1 cellular context compared by ENCODE assay signal in the genomic region with DNA sequence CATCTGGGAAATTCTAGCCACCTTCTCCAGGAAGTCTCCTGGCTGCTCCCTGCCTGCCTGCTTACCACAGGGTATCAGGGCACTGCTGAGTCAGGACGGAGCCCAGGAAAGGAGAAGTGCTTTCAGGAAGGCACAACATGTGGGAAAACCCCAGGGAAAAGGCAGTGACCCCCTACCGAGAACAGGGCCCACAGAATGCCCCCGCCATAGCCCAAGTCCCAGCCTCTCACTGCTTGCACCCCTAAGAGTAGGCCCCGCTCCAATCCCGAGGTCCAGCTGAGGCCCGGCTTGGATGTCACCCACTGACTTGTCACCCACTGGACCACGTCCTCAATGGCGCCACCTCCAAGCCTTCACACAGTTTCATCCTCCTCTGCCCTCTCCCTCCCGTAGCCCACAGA.
TF ChIP-seq lines count a peak whose summit lies in the region.

No MANE protein-coding gene starts in this region.

TF ChIP-seq in H1, 55 proteins besides CTCF, POLR2A, EP300 and RAD21:
- TF ChIP-seq, protein P1, sequence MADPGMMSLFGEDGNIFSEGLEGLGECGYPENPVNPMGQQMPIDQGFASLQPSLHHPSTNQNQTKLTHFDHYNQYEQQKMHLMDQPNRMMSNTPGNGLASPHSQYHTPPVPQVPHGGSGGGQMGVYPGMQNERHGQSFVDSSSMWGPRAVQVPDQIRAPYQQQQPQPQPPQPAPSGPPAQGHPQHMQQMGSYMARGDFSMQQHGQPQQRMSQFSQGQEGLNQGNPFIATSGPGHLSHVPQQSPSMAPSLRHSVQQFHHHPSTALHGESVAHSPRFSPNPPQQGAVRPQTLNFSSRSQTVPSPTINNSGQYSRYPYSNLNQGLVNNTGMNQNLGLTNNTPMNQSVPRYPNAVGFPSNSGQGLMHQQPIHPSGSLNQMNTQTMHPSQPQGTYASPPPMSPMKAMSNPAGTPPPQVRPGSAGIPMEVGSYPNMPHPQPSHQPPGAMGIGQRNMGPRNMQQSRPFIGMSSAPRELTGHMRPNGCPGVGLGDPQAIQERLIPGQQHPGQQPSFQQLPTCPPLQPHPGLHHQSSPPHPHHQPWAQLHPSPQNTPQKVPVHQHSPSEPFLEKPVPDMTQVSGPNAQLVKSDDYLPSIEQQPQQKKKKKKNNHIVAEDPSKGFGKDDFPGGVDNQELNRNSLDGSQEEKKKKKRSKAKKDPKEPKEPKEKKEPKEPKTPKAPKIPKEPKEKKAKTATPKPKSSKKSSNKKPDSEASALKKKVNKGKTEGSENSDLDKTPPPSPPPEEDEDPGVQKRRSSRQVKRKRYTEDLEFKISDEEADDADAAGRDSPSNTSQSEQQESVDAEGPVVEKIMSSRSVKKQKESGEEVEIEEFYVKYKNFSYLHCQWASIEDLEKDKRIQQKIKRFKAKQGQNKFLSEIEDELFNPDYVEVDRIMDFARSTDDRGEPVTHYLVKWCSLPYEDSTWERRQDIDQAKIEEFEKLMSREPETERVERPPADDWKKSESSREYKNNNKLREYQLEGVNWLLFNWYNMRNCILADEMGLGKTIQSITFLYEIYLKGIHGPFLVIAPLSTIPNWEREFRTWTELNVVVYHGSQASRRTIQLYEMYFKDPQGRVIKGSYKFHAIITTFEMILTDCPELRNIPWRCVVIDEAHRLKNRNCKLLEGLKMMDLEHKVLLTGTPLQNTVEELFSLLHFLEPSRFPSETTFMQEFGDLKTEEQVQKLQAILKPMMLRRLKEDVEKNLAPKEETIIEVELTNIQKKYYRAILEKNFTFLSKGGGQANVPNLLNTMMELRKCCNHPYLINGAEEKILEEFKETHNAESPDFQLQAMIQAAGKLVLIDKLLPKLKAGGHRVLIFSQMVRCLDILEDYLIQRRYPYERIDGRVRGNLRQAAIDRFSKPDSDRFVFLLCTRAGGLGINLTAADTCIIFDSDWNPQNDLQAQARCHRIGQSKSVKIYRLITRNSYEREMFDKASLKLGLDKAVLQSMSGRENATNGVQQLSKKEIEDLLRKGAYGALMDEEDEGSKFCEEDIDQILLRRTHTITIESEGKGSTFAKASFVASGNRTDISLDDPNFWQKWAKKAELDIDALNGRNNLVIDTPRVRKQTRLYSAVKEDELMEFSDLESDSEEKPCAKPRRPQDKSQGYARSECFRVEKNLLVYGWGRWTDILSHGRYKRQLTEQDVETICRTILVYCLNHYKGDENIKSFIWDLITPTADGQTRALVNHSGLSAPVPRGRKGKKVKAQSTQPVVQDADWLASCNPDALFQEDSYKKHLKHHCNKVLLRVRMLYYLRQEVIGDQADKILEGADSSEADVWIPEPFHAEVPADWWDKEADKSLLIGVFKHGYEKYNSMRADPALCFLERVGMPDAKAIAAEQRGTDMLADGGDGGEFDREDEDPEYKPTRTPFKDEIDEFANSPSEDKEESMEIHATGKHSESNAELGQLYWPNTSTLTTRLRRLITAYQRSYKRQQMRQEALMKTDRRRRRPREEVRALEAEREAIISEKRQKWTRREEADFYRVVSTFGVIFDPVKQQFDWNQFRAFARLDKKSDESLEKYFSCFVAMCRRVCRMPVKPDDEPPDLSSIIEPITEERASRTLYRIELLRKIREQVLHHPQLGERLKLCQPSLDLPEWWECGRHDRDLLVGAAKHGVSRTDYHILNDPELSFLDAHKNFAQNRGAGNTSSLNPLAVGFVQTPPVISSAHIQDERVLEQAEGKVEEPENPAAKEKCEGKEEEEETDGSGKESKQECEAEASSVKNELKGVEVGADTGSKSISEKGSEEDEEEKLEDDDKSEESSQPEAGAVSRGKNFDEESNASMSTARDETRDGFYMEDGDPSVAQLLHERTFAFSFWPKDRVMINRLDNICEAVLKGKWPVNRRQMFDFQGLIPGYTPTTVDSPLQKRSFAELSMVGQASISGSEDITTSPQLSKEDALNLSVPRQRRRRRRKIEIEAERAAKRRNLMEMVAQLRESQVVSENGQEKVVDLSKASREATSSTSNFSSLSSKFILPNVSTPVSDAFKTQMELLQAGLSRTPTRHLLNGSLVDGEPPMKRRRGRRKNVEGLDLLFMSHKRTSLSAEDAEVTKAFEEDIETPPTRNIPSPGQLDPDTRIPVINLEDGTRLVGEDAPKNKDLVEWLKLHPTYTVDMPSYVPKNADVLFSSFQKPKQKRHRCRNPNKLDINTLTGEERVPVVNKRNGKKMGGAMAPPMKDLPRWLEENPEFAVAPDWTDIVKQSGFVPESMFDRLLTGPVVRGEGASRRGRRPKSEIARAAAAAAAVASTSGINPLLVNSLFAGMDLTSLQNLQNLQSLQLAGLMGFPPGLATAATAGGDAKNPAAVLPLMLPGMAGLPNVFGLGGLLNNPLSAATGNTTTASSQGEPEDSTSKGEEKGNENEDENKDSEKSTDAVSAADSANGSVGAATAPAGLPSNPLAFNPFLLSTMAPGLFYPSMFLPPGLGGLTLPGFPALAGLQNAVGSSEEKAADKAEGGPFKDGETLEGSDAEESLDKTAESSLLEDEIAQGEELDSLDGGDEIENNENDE (IDR thresholded peaks at IDR 0.05; ENCODE audit: insufficient replicate concordance, low read length): no peak
- TF ChIP-seq SAP30 (IDR thresholded peaks at IDR 0.05; ENCODE audit: insufficient read depth, insufficient replicate concordance, low read length) (no peak), RNF2 (IDR thresholded peaks at IDR 0.05; ENCODE audit: borderline replicate concordance, low read depth, low read length, missing control alignments, poor library complexity, severe bottlenecking) (no peak), TCF12 (IDR thresholded peaks at IDR 0.05; ENCODE audit: low read depth, low read length) (no peak), SRF (IDR thresholded peaks at IDR 0.05; ENCODE audit: low read depth, low read length) (no peak), SP4 (IDR thresholded peaks at IDR 0.05; ENCODE audit: low read length) (no peak), KDM4A (IDR thresholded peaks at IDR 0.05; ENCODE audit: low read depth, low read length, severe bottlenecking) (no peak), CTBP2 (IDR thresholded peaks at IDR 0.05; ENCODE audit: borderline replicate concordance, insufficient read depth, insufficient read length, low read length) (no peak), KDM5A (IDR thresholded peaks at IDR 0.05; ENCODE audit: low read length) (no peak), RBBP5 (IDR thresholded peaks at IDR 0.05; ENCODE audit: borderline replicate concordance, low read depth, low read length) (no peak), PHF8 (conservative IDR thresholded peaks at IDR 0.05; ENCODE audit: low read depth, low read length) (no peak), NRF1 (IDR thresholded peaks at IDR 0.05; ENCODE audit: low read depth, low read length) (no peak), TAF7 (optimal IDR thresholded peaks at IDR 0.05; ENCODE audit: borderline replicate concordance, low read depth, low read length) (no peak), KDM1A (IDR thresholded peaks at IDR 0.05; ENCODE audit: borderline replicate concordance, low read length) (no peak)
- TF ChIP-seq, protein P2, sequence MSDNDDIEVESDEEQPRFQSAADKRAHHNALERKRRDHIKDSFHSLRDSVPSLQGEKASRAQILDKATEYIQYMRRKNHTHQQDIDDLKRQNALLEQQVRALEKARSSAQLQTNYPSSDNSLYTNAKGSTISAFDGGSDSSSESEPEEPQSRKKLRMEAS (IDR thresholded peaks at IDR 0.05): no peak
- TF ChIP-seq, protein P3, sequence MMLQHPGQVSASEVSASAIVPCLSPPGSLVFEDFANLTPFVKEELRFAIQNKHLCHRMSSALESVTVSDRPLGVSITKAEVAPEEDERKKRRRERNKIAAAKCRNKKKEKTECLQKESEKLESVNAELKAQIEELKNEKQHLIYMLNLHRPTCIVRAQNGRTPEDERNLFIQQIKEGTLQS (IDR thresholded peaks at IDR 0.05; ENCODE audit: insufficient read depth, low read depth, low read length): no peak
TF ChIP-seq in H1: peak in this region for 0.
